In genomic region chr3:130390079-130390478, GRCh38 we compare ENCODE assay signal across 29 cellular contexts. TPM values are rescaled to one million over a fixed set of nuclear protein-coding genes. Genes with fewer than 3 reads are reported as not detected.
"Had no signal": no experiment of that assay in that cellular context is flagged by ENCODE, and none has a peak within 500 bp of the region (broad histone marks: within the 10 kb centered on the region; RNA-seq: fewer than 3 reads in every experiment).

No MANE protein-coding gene starts in this region.

- H3K36me3 ChIP-seq: esophagus squamous epithelium, ovary, spleen, thoracic aorta, tibial nerve, upper lobe of right lung, uterus had no signal

- H3K27me3 Mint-ChIP-seq: stimulated activated naive CD8-positive, alpha-beta T cell treated with anti-CD3 and anti-CD28 coated beads, Interleukin-15, Interleukin-2, amounts not matched to agents 100 ng/mL and 50 ng/mL, for 24 hours had no signal

- H3K9me3 Mint-ChIP-seq: immature natural killer cell; stimulated activated naive CD8-positive, alpha-beta T cell treated with anti-CD3 and anti-CD28 coated beads, Interleukin-15, Interleukin-2, amounts not matched to agents 100 ng/mL and 50 ng/mL, for 24 hours had no signal

- H3K9me3 ChIP-seq: esophagus squamous epithelium, ovary, psoas muscle, spleen, thoracic aorta, tibial nerve, upper lobe of right lung, uterus had no signal

- ATAC-seq: naive thymus-derived CD8-positive, alpha-beta T cell; psoas muscle; right cardiac atrium; stimulated activated naive B cell treated with anti-CD40 and anti-IgM and Interleukin-4, amounts not matched to agents 10 μg/mL and 1 μg/mL and 100 μg/mL, for 72 hours; upper lobe of right lung had no signal

- H3K4me1 ChIP-seq: esophagus squamous epithelium, psoas muscle, spleen, tibial nerve, upper lobe of right lung, uterus had no signal

- H3K4me1 Mint-ChIP-seq: immature natural killer cell; naive thymus-derived CD8-positive, alpha-beta T cell; stimulated activated naive B cell treated with anti-CD40 and anti-IgM and Interleukin-4, amounts not matched to agents 10 μg/mL and 1 μg/mL and 100 μg/mL, for 72 hours had no signal

- H3K27ac Mint-ChIP-seq: immature natural killer cell; naive thymus-derived CD8-positive, alpha-beta T cell; stimulated activated naive B cell treated with anti-CD40 and anti-IgM and Interleukin-4, amounts not matched to agents 10 μg/mL and 1 μg/mL and 100 μg/mL, for 72 hours; stimulated activated naive CD8-positive, alpha-beta T cell treated with anti-CD3 and anti-CD28 coated beads, Interleukin-15, Interleukin-2, amounts not matched to agents 100 ng/mL and 50 ng/mL, for 24 hours had no signal

- H3K27ac ChIP-seq: epithelial cell of prostate, esophagus squamous epithelium, ovary, psoas muscle, skin epidermis, spleen, thoracic aorta, tibial nerve, upper lobe of right lung, uterus had no signal

- H3K27me3 ChIP-seq: esophagus squamous epithelium, ovary, spleen, tibial nerve, upper lobe of right lung, uterus had no signal

- DNase-seq: cerebellar nuclear complex; cortex of kidney; esophagus squamous epithelium; foreskin melanocyte; hypothalamus; immature natural killer cell; islet precursor cell; kidney glomerular epithelial cell; mesenchymal stem cell; midbrain; naive thymus-derived CD8-positive, alpha-beta T cell; occipital lobe; ovary; posterior cingulate gyrus; psoas muscle; right cardiac atrium; spleen; stimulated activated CD4-positive, alpha-beta T cell treated with anti-CD3 and anti-CD28 coated beads, Interleukin-2, amount 100 ng/mL, for 48 hours; stimulated activated naive B cell treated with anti-CD40 and anti-IgM and Interleukin-4, amounts not matched to agents 10 μg/mL and 1 μg/mL and 100 μg/mL, for 72 hours; upper lobe of right lung; uterus had no signal

- H3K36me3 Mint-ChIP-seq: immature natural killer cell; naive thymus-derived CD8-positive, alpha-beta T cell; stimulated activated naive B cell treated with anti-CD40 and anti-IgM and Interleukin-4, amounts not matched to agents 10 μg/mL and 1 μg/mL and 100 μg/mL, for 72 hours had no signal

- H3K4me3 Mint-ChIP-seq: immature natural killer cell; naive thymus-derived CD8-positive, alpha-beta T cell; stimulated activated naive B cell treated with anti-CD40 and anti-IgM and Interleukin-4, amounts not matched to agents 10 μg/mL and 1 μg/mL and 100 μg/mL, for 72 hours; stimulated activated naive CD8-positive, alpha-beta T cell treated with anti-CD3 and anti-CD28 coated beads, Interleukin-15, Interleukin-2, amounts not matched to agents 100 ng/mL and 50 ng/mL, for 24 hours had no signal

- H3K4me3 ChIP-seq: esophagus squamous epithelium, lung, ovary, psoas muscle, skin epidermis, spleen, thoracic aorta, tibial nerve, upper lobe of right lung, uterus had no signal

RNA-seq across cellular contexts. Expression of gene COL6A5, which starts 44.6 kb away (rescaled TPM):
- total RNA-seq: dermis microvascular lymphatic vessel endothelial cell; mucosa of gallbladder; naive thymus-derived CD8-positive, alpha-beta T cell; psoas muscle; right cardiac atrium; thoracic aorta; tibial nerve had no signal
